1 cellular context compared by ENCODE assay signal in genomic region chr1:151972533-151973270, GRCh38.
A peak's percentile ranks its signal among the peaks of the same experiment; 100 is the strongest.
TF ChIP-seq lines count a peak whose summit lies in the region.

No MANE protein-coding gene starts in this region.

TF ChIP-seq in HEK293, 187 proteins besides CTCF, POLR2A, EP300 and RAD21 (continued from another document and continues in another):
- TF ChIP-seq ZNF311 (tag by site-specific recombination; IDR thresholded peaks at IDR 0.05; ENCODE audit: borderline replicate concordance) (no peak), ZNF561 (tag by site-specific recombination; IDR thresholded peaks at IDR 0.05; ENCODE audit: borderline replicate concordance) (peak; percentile 90; the same call in 1 of the 2 replicates), FEZF1 (tag by site-specific recombination; IDR thresholded peaks at IDR 0.05) (peak; percentile 84), ZBTB21 (tag by site-specific recombination; IDR thresholded peaks at IDR 0.05) (peak; percentile 65), ZNF560 (tag by site-specific recombination; IDR thresholded peaks at IDR 0.05; ENCODE audit: borderline replicate concordance) (no peak), SP2 (tag by site-specific recombination; IDR thresholded peaks at IDR 0.05) (peak; percentile 40; the same call in 1 of the 2 replicates), GLIS2 (tag by site-specific recombination; IDR thresholded peaks at IDR 0.05) (peak; percentile 49), ZNF768 (tag by site-specific recombination; IDR thresholded peaks at IDR 0.05) (no peak), ZNF292 (tag by site-specific recombination; IDR thresholded peaks at IDR 0.05; ENCODE audit: borderline replicate concordance, low read depth) (no peak), ZBTB1 (tag by site-specific recombination; IDR thresholded peaks at IDR 0.05) (no peak; the same call in 1 of the 2 replicates), ZNF112 (tag by site-specific recombination; IDR thresholded peaks at IDR 0.05) (no peak), ZNF76 (tag by site-specific recombination; IDR thresholded peaks at IDR 0.05; ENCODE audit: borderline replicate concordance, low read depth) (peak; percentile 27; the same call in 1 of the 2 replicates), GLIS1 (tag by site-specific recombination; IDR thresholded peaks at IDR 0.05) (peak; percentile 86), ZNF624 (tag by site-specific recombination; IDR thresholded peaks at IDR 0.05) (no peak), ZFP69B (tag by site-specific recombination; IDR thresholded peaks at IDR 0.05) (peak; percentile 49; the same call in 1 of the 2 replicates), ZNF202 (tag by site-specific recombination; IDR thresholded peaks at IDR 0.05; ENCODE audit: borderline replicate concordance) (no peak), ZNF610 (tag by site-specific recombination; IDR thresholded peaks at IDR 0.05; ENCODE audit: borderline replicate concordance) (peak; percentile 81; the same call in 1 of the 2 replicates), OSR2 (tag by site-specific recombination; IDR thresholded peaks at IDR 0.05) (peak; percentile 98), HOXA7 (CRISPR knock-in tag; IDR thresholded peaks at IDR 0.05; ENCODE audit: borderline replicate concordance) (no peak), ZNF24 (tag by site-specific recombination; IDR thresholded peaks at IDR 0.05) (peak; percentile 89), TCF7L2 (IDR thresholded peaks at IDR 0.05; ENCODE audit: borderline replicate concordance, low read depth, low read length) (peak; percentile 87), OVOL3 (tag by site-specific recombination; IDR thresholded peaks at IDR 0.05) (peak; percentile 91), ZBTB26 (tag by site-specific recombination; optimal IDR thresholded peaks at IDR 0.05) (no peak), ZNF843 (tag by site-specific recombination; IDR thresholded peaks at IDR 0.05) (peak; percentile 96), ZNF670 (tag by site-specific recombination; IDR thresholded peaks at IDR 0.05; ENCODE audit: low read depth) (no peak), ZNF366 (tag by site-specific recombination; conservative IDR thresholded peaks at IDR 0.05) (peak; percentile 91), ZNF133 (tag by site-specific recombination; IDR thresholded peaks at IDR 0.05) (no peak), ZNF350 (tag by site-specific recombination; IDR thresholded peaks at IDR 0.05) (no peak), ZSCAN30 (tag by site-specific recombination; IDR thresholded peaks at IDR 0.05) (peak; percentile 43; the same call in 1 of the 2 replicates), ZNF521 (tag by site-specific recombination; IDR thresholded peaks at IDR 0.05) (no peak), PRDM1 (tag by site-specific recombination; IDR thresholded peaks at IDR 0.05) (peak; percentile 97), ZNF585B (tag by site-specific recombination; IDR thresholded peaks at IDR 0.05) (no peak), ZIC2 (tag by site-specific recombination; IDR thresholded peaks at IDR 0.05) (peak; percentile 50; the same call in 1 of the 2 replicates), ZNF248 (tag by site-specific recombination; IDR thresholded peaks at IDR 0.05) (no peak), KLF8 (tag by site-specific recombination; IDR thresholded peaks at IDR 0.05) (peak; percentile 68), SP3 (tag by site-specific recombination; IDR thresholded peaks at IDR 0.05) (no peak), ZNF404 (tag by site-specific recombination; IDR thresholded peaks at IDR 0.05) (no peak), ZNF623 (tag by site-specific recombination; IDR thresholded peaks at IDR 0.05) (no peak), ZEB2 (tag by site-specific recombination; IDR thresholded peaks at IDR 0.05) (peak; percentile 97), ZNF571 (tag by site-specific recombination; IDR thresholded peaks at IDR 0.05) (no peak), ZNF596 (tag by site-specific recombination; IDR thresholded peaks at IDR 0.05) (peak; percentile 64), ZNF660 (tag by site-specific recombination; IDR thresholded peaks at IDR 0.05) (peak; percentile 96), ZNF558 (tag by site-specific recombination; IDR thresholded peaks at IDR 0.05) (peak; percentile 64; the same call in 1 of the 2 replicates), ZSCAN4 (tag by site-specific recombination; IDR thresholded peaks at IDR 0.05) (peak; percentile 55), ZNF791 (tag by site-specific recombination; IDR thresholded peaks at IDR 0.05) (no peak), ZNF792 (tag by site-specific recombination; IDR thresholded peaks at IDR 0.05) (0 out of 2 replicates have a peak, but pooled peaks have one; percentile 18), BCL11A (tag by site-specific recombination; IDR thresholded peaks at IDR 0.05; ENCODE audit: low read depth) (peak; percentile 95), ZFP41 (tag by site-specific recombination; IDR thresholded peaks at IDR 0.05; ENCODE audit: borderline replicate concordance) (no peak), ZFHX2 (tag by site-specific recombination; conservative IDR thresholded peaks at IDR 0.05) (no peak)
- TF ChIP-seq, protein P1, sequence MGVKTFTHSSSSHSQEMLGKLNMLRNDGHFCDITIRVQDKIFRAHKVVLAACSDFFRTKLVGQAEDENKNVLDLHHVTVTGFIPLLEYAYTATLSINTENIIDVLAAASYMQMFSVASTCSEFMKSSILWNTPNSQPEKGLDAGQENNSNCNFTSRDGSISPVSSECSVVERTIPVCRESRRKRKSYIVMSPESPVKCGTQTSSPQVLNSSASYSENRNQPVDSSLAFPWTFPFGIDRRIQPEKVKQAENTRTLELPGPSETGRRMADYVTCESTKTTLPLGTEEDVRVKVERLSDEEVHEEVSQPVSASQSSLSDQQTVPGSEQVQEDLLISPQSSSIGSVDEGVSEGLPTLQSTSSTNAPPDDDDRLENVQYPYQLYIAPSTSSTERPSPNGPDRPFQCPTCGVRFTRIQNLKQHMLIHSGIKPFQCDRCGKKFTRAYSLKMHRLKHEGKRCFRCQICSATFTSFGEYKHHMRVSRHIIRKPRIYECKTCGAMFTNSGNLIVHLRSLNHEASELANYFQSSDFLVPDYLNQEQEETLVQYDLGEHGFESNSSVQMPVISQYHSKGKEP (tag by site-specific recombination; IDR thresholded peaks at IDR 0.05): peak; percentile 30; the same call in 1 of the 2 replicates
- TF ChIP-seq, protein P2, sequence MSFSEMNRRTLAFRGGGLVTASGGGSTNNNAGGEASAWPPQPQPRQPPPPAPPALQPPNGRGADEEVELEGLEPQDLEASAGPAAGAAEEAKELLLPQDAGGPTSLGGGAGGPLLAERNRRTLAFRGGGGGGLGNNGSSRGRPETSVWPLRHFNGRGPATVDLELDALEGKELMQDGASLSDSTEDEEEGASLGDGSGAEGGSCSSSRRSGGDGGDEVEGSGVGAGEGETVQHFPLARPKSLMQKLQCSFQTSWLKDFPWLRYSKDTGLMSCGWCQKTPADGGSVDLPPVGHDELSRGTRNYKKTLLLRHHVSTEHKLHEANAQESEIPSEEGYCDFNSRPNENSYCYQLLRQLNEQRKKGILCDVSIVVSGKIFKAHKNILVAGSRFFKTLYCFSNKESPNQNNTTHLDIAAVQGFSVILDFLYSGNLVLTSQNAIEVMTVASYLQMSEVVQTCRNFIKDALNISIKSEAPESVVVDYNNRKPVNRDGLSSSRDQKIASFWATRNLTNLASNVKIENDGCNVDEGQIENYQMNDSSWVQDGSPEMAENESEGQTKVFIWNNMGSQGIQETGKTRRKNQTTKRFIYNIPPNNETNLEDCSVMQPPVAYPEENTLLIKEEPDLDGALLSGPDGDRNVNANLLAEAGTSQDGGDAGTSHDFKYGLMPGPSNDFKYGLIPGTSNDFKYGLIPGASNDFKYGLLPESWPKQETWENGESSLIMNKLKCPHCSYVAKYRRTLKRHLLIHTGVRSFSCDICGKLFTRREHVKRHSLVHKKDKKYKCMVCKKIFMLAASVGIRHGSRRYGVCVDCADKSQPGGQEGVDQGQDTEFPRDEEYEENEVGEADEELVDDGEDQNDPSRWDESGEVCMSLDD (tag by site-specific recombination; IDR thresholded peaks at IDR 0.05): no peak
- TF ChIP-seq, protein P3, sequence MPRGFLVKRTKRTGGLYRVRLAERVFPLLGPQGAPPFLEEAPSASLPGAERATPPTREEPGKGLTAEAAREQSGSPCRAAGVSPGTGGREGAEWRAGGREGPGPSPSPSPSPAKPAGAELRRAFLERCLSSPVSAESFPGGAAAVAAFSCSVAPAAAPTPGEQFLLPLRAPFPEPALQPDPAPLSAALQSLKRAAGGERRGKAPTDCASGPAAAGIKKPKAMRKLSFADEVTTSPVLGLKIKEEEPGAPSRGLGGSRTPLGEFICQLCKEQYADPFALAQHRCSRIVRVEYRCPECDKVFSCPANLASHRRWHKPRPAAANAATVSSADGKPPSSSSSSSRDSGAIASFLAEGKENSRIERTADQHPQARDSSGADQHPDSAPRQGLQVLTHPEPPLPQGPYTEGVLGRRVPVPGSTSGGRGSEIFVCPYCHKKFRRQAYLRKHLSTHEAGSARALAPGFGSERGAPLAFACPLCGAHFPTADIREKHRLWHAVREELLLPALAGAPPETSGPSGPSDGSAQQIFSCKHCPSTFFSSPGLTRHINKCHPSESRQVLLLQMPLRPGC (tag by site-specific recombination; IDR thresholded peaks at IDR 0.05): peak; percentile 97
- TF ChIP-seq, protein P4, sequence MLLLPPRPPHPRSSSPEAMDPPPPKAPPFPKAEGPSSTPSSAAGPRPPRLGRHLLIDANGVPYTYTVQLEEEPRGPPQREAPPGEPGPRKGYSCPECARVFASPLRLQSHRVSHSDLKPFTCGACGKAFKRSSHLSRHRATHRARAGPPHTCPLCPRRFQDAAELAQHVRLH (tag by site-specific recombination; IDR thresholded peaks at IDR 0.05): peak; percentile 78
- TF ChIP-seq, protein P5, sequence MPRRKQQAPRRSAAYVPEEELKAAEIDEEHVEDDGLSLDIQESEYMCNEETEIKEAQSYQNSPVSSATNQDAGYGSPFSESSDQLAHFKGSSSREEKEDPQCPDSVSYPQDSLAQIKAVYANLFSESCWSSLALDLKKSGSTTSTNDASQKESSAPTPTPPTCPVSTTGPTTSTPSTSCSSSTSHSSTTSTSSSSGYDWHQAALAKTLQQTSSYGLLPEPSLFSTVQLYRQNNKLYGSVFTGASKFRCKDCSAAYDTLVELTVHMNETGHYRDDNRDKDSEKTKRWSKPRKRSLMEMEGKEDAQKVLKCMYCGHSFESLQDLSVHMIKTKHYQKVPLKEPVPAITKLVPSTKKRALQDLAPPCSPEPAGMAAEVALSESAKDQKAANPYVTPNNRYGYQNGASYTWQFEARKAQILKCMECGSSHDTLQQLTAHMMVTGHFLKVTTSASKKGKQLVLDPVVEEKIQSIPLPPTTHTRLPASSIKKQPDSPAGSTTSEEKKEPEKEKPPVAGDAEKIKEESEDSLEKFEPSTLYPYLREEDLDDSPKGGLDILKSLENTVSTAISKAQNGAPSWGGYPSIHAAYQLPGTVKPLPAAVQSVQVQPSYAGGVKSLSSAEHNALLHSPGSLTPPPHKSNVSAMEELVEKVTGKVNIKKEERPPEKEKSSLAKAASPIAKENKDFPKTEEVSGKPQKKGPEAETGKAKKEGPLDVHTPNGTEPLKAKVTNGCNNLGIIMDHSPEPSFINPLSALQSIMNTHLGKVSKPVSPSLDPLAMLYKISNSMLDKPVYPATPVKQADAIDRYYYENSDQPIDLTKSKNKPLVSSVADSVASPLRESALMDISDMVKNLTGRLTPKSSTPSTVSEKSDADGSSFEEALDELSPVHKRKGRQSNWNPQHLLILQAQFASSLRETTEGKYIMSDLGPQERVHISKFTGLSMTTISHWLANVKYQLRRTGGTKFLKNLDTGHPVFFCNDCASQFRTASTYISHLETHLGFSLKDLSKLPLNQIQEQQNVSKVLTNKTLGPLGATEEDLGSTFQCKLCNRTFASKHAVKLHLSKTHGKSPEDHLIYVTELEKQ (tag by site-specific recombination; IDR thresholded peaks at IDR 0.05; ENCODE audit: borderline replicate concordance): peak; percentile 95
- TF ChIP-seq, protein P6, sequence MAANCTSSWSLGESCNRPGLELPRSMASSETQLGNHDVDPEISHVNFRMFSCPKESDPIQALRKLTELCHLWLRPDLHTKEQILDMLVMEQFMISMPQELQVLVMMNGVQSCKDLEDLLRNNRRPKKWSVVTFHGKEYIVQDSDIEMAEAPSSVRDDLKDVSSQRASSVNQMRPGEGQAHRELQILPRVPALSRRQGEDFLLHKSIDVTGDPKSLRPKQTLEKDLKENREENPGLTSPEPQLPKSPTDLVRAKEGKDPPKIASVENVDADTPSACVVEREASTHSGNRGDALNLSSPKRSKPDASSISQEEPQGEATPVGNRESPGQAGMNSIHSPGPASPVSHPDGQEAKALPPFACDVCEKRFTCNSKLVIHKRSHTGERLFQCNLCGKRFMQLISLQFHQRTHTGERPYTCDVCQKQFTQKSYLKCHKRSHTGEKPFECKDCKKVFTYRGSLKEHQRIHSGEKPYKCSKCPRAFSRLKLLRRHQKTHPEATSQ (tag by site-specific recombination; IDR thresholded peaks at IDR 0.05): peak; percentile 56; the same call in 1 of the 2 replicates
- TF ChIP-seq, protein P7, sequence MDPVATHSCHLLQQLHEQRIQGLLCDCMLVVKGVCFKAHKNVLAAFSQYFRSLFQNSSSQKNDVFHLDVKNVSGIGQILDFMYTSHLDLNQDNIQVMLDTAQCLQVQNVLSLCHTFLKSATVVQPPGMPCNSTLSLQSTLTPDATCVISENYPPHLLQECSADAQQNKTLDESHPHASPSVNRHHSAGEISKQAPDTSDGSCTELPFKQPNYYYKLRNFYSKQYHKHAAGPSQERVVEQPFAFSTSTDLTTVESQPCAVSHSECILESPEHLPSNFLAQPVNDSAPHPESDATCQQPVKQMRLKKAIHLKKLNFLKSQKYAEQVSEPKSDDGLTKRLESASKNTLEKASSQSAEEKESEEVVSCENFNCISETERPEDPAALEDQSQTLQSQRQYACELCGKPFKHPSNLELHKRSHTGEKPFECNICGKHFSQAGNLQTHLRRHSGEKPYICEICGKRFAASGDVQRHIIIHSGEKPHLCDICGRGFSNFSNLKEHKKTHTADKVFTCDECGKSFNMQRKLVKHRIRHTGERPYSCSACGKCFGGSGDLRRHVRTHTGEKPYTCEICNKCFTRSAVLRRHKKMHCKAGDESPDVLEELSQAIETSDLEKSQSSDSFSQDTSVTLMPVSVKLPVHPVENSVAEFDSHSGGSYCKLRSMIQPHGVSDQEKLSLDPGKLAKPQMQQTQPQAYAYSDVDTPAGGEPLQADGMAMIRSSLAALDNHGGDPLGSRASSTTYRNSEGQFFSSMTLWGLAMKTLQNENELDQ (tag by site-specific recombination; IDR thresholded peaks at IDR 0.05; ENCODE audit: low read depth): no peak
